In the genomic region with DNA sequence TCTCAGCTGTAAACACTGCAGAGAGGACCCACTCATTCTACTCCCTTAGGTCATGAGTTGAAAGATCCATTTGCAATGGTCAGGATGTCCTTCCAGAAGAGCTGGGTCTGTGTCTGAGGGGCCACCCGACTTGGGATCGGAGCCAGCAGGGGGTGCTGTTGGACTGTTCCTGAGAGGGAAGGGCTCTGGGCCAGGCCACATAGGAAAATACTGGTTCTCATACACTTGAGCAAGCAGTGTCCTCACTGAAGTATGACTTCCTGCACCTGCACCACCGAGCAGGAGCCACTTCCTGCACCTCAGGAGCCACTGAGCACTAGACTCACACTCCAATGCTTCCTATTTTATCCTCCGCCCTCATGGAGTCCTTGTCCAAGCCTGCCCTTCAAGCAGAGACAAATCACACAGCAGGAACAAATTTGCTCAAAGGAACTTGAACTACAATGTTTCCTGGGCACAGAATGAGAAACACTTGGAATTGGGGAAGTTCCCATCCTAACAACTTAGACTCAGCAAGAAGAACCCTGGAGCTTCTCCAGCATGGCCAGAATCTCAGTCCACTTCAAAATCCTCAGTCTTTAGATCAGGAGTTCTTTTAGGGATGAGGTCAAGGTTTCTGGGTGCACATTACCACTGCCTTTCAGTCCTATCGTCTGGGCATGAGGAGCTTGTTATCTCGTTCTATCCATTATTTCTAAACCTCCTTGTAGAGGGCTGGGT, we compare ENCODE assay signal across 8 cellular contexts. TPM values are rescaled to one million over a fixed set of nuclear protein-coding genes. Genes with fewer than 3 reads are reported as not detected.
DNase-seq lines count a peak whose midpoint lies in the region; ATAC-seq and TF ChIP-seq lines count a peak whose summit lies in the region.

No MANE protein-coding gene starts in this region.

- peaks cover 46% of the 10 kb centered on the region for H3K27me3 Mint-ChIP-seq in brain

- peak; percentile 55 to 61 for TF ChIP-seq CTCF in brain (conservative IDR thresholded peaks at IDR 0.05)

- H3K4me3 Mint-ChIP-seq in brain = no peak overlapping the region

- peak; percentile 77 for DNase-seq in Right ventricle myocardium inferior (ENCODE audit: missing footprints)
- DNase-seq in cardiac septum (ENCODE audit: low spot score) = no peak
- DNase-seq in NCI-H1694 treated with DMSO at 0.1 percent for 48 hours (lab: John Stamatoyannopoulos, UW) = peak; percentile 57
- DNase-seq in UCSD-AML1 (lab: John Stamatoyannopoulos, UW; ENCODE audit: unreplicated experiment) = peak; percentile 81
- DNase-seq in left kidney (ENCODE audit: low read depth, low spot score) = peak; percentile 91
- DNase-seq in stimulated activated CD4-positive, alpha-beta T cell treated with anti-CD3 and anti-CD28 coated beads, TNF-alpha, amount 100 ng/mL, for 48 hours (ENCODE audit: low read depth in 3 of 3) = peak; percentile 66 to 84 (median 74)

- no peaks in the 10 kb centered on the region for H3K36me3 Mint-ChIP-seq in brain

- H3K27ac Mint-ChIP-seq in brain = peak overlapping the region in 1 of 5 experiments; percentile 55

- H3K9me3 Mint-ChIP-seq in brain = no peaks in the 10 kb centered on the region

- peaks cover 4% of the 10 kb centered on the region for H3K4me1 Mint-ChIP-seq in brain

- peak; percentile 44 for ATAC-seq in Right ventricle myocardium inferior
- peak; percentile 75 for ATAC-seq in HG02852 (IDR thresholded peaks at IDR 0.05; ENCODE audit: unreplicated experiment)

- intact Hi-C loops in Right ventricle myocardium inferior (cut with DNase I) (no loop called here), cardiac septum (cut with DNase I) (no loop called here)

RNA-seq across cellular contexts. Expression of a gene that starts 36.6 kb away (rescaled TPM):
- not detected for total RNA-seq in Right ventricle myocardium inferior
- not detected for total RNA-seq in cardiac septum
- polyA plus RNA-seq in brain (ENCODE audit: insufficient read depth, low read depth, low replicate concordance) = not detected
